ENCODE assay signal across 22 cellular contexts in the genomic region with DNA sequence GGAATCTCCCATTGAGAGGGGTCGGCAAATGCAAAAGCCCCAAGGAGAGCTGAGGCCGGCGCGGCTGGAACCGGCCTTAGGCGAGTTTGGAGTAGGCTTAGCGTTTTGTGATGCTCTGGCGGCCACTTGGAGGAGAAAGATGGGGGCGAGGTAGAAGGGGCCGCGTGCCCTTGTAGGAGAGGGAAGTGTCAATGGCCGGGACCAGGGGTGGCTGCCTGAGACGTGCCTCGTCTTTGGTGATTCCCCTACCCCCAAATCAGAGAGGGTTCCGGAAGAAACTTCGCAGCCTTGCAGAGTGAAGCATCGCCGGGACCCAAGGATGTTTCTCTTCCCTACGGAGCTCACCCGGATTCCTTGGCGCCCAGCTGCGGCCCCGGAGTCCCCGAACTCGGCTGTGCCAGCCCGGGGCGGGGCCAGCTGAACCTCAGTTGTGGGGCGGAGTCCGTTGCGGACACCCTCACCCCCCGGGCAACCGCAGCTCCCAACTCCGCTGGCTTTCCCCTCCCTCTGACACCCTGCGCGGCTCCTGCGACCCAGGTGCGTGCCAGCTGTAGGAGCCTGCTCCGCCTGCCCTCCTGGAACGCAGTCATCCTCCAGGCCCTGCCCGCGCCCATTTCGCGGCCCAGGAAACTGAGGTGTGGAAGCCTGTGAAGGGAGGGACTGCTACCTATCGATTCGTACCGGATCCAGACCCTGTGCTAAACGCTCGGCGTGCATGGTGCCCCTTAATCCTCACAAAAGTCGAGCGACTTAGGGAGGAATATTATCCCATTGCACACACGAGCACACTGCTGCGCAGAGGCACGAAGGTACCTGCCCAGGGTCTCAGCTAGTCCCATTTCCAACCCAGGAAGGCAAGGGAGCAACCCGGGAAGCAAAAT. TPM values are rescaled to one million over a fixed set of nuclear protein-coding genes. Genes with fewer than 3 reads are reported as not detected.
DNase-seq lines count a peak whose midpoint lies in the region; ATAC-seq, FAIRE-seq and TF ChIP-seq lines count a peak whose summit lies in the region.
"Had no signal": no experiment of that assay in that cellular context is flagged by ENCODE, and none has a peak within 500 bp of the region (broad histone marks: within the 10 kb centered on the region; RNA-seq: fewer than 3 reads in every experiment).

No MANE protein-coding gene starts in this region.

- no peak for TF ChIP-seq POLR2A in A549 (IDR thresholded peaks at IDR 0.05; ENCODE audit: low read length)

- H3K36me3 Mint-ChIP-seq in T-helper 17 cell (ENCODE audit: low read depth) (peaks cover 6% of the 10 kb centered on the region), mesothelial cell of epicardium (no peaks in the 10 kb centered on the region)
- H3K36me3 Mint-ChIP-seq: activated CD4-positive, alpha-beta memory T cell treated with anti-CD3 and anti-CD28 coated beads for 36 hours; CD14-positive monocyte had no signal

- H3K4me1 ChIP-seq in A549 (peaks cover 6% of the 10 kb centered on the region; the same call in 1 of the 3 replicates), foreskin keratinocyte (no peaks in the 10 kb centered on the region)

- no peak for TF ChIP-seq CTCF in A549 (IDR thresholded peaks at IDR 0.05)
- no peak for TF ChIP-seq CTCF in mesothelial cell of epicardium (IDR thresholded peaks at IDR 0.05; ENCODE audit: unreplicated experiment)
- no peak for TF ChIP-seq CTCF in foreskin keratinocyte (conservative IDR thresholded peaks at IDR 0.05)

- peaks cover 94% of the 10 kb centered on the region for H3K27me3 ChIP-seq in foreskin keratinocyte

- 20% methylated on average over 20 of the region's 55 CpGs for WGBS in A549 (ENCODE audit: missing lambda C conversion rate)

- ATAC-seq in A549 (peak in 1 of 2 experiments; percentile 19; a peak in 3 of 6 replicates), T-helper 17 cell (no peak), GM21529 (IDR thresholded peaks at IDR 0.05; ENCODE audit: unreplicated experiment) (no peak), foreskin keratinocyte (no peak)
- ATAC-seq: HCT116; naive thymus-derived CD4-positive, alpha-beta T cell; right cardiac atrium had no signal

- TF ChIP-seq RAD21 in A549 (conservative IDR thresholded peaks at IDR 0.05 in 1 of 2, IDR thresholded peaks at IDR 0.05 in 1 of 2): no peak

- no peak overlapping the region for H3K27ac ChIP-seq in A549
- no peak overlapping the region for H3K27ac ChIP-seq in foreskin keratinocyte
- H3K27ac ChIP-seq: upper lobe of left lung had no signal

- no peaks in the 10 kb centered on the region for H3K9me3 Mint-ChIP-seq in mesothelial cell of epicardium
- H3K9me3 Mint-ChIP-seq: activated CD4-positive, alpha-beta memory T cell treated with anti-CD3 and anti-CD28 coated beads for 36 hours had no signal

- H3K4me1 Mint-ChIP-seq in T-helper 17 cell (peaks cover 21% of the 10 kb centered on the region), mesothelial cell of epicardium (peaks cover 55% of the 10 kb centered on the region)

- H3K9me3 ChIP-seq in A549 (no peaks in the 10 kb centered on the region), T-helper 17 cell (ENCODE audit: control insufficient read depth, low read length, poor library complexity, severe bottlenecking) (no peaks in the 10 kb centered on the region)
- H3K9me3 ChIP-seq: upper lobe of left lung had no signal

- CTCF ChIA-PET in A549 (lab: Yijun Ruan, JAX): interaction anchor here (1.9 kb wide), 1 partner anchor 13 kb away, joined by 5 read pairs; no protein-coding TSS in a partner anchor

- POLR2A ChIA-PET in A549 (lab: Yijun Ruan, JAX): no interaction called here

- H3K4me3 Mint-ChIP-seq in T-helper 17 cell (peak overlapping the region; percentile 59), mesothelial cell of epicardium (peak overlapping the region; percentile 35)
- H3K4me3 Mint-ChIP-seq: activated CD4-positive, alpha-beta memory T cell treated with anti-CD3 and anti-CD28 coated beads for 36 hours had no signal

- no peak overlapping the region for H3K27ac Mint-ChIP-seq in T-helper 17 cell
- no peak overlapping the region for H3K27ac Mint-ChIP-seq in mesothelial cell of epicardium
- H3K27ac Mint-ChIP-seq: activated CD4-positive, alpha-beta memory T cell treated with anti-CD3 and anti-CD28 coated beads for 36 hours had no signal

- H3K4me3 ChIP-seq in A549: peak overlapping the region; percentile 19; the same call in 1 of the 3 replicates
- H3K4me3 ChIP-seq: upper lobe of left lung had no signal

- H3K4me2 ChIP-seq in A549: peak overlapping the region; percentile 59

- DNase-seq in A549 (ENCODE audit: low read depth in 1 of 2, low spot score in 1 of 2) (no peak), ELF-1 (ENCODE audit: low read depth, low spot score) (peak; percentile 67), T-helper 17 cell (no peak), mesothelial cell of epicardium (ENCODE audit: low spot score in 2 of 2, unreplicated experiment in 2 of 2) (no peak), SIG-M5 (lab: John Stamatoyannopoulos, UW) (no peak), foreskin keratinocyte (no peak), inferior parietal cortex (ENCODE audit: extremely low spot score) (no peak)
- DNase-seq: activated CD4-positive, alpha-beta memory T cell treated with anti-CD3 and anti-CD28 coated beads for 36 hours; activated effector memory CD4-positive, alpha-beta T cell treated with Interleukin-2 at 50 U/mL for 16 hours; cortex of kidney; DMS79 treated with DMSO at 0.1 percent for 48 hours; KG1; naive thymus-derived CD4-positive, alpha-beta T cell; NCI-H226; stimulated activated CD4-positive, alpha-beta T cell treated with anti-CD3 and anti-CD28 coated beads, Interleukin-4, amount 100 ng/mL, for 24 hours had no signal

- peaks cover 73% of the 10 kb centered on the region for H3K27me3 Mint-ChIP-seq in T-helper 17 cell
- peaks cover 65% of the 10 kb centered on the region for H3K27me3 Mint-ChIP-seq in mesothelial cell of epicardium (ENCODE audit: low read depth)

- no peak for FAIRE-seq in A549 (lab: Jason Lieb, UNC)
- FAIRE-seq: astrocyte, TTC549 had no signal

- TF ChIP-seq EP300 in A549 (IDR thresholded peaks at IDR 0.05): no peak

TF ChIP-seq in A549, 52 proteins besides CTCF, POLR2A, EP300 and RAD21:
- TF ChIP-seq JUN (IDR thresholded peaks at IDR 0.05) (no peak), CBX8 (IDR thresholded peaks at IDR 0.05) (no peak), ZFP36 (IDR thresholded peaks at IDR 0.05; ENCODE audit: borderline replicate concordance, partially characterized antibody) (no peak), FOSL2 (IDR thresholded peaks at IDR 0.05) (no peak), FOSL2 (CRISPR knock-in tag; IDR thresholded peaks at IDR 0.05) (no peak), HDAC2 (IDR thresholded peaks at IDR 0.05) (no peak), BHLHE40 (IDR thresholded peaks at IDR 0.05; ENCODE audit: low read depth, low read length) (no peak), KDM5A (IDR thresholded peaks at IDR 0.05) (no peak), MAZ (IDR thresholded peaks at IDR 0.05; ENCODE audit: borderline replicate concordance, low read depth, low read length) (no peak), TP53 (CRISPR knock-in tag; IDR thresholded peaks at IDR 0.05) (no peak)
- TF ChIP-seq, protein P1, sequence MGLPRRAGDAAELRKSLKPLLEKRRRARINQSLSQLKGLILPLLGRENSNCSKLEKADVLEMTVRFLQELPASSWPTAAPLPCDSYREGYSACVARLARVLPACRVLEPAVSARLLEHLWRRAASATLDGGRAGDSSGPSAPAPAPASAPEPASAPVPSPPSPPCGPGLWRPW (IDR thresholded peaks at IDR 0.05): no peak
- TF ChIP-seq, protein P2, sequence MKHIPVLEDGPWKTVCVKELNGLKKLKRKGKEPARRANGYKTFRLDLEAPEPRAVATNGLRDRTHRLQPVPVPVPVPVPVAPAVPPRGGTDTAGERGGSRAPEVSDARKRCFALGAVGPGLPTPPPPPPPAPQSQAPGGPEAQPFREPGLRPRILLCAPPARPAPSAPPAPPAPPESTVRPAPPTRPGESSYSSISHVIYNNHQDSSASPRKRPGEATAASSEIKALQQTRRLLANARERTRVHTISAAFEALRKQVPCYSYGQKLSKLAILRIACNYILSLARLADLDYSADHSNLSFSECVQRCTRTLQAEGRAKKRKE (CRISPR knock-in tag; IDR thresholded peaks at IDR 0.05; ENCODE audit: low read depth): no peak
- TF ChIP-seq, protein P3, sequence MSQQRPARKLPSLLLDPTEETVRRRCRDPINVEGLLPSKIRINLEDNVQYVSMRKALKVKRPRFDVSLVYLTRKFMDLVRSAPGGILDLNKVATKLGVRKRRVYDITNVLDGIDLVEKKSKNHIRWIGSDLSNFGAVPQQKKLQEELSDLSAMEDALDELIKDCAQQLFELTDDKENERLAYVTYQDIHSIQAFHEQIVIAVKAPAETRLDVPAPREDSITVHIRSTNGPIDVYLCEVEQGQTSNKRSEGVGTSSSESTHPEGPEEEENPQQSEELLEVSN (IDR thresholded peaks at IDR 0.05; ENCODE audit: borderline replicate concordance, low read depth): no peak
- TF ChIP-seq, protein P4, sequence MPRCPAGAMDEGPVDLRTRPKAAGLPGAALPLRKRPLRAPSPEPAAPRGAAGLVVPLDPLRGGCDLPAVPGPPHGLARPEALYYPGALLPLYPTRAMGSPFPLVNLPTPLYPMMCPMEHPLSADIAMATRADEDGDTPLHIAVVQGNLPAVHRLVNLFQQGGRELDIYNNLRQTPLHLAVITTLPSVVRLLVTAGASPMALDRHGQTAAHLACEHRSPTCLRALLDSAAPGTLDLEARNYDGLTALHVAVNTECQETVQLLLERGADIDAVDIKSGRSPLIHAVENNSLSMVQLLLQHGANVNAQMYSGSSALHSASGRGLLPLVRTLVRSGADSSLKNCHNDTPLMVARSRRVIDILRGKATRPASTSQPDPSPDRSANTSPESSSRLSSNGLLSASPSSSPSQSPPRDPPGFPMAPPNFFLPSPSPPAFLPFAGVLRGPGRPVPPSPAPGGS (IDR thresholded peaks at IDR 0.05): no peak

RNA-seq across cellular contexts. Expression of a gene that starts 12.0 kb away (rescaled TPM):
- polyA plus RNA-seq in A549 (2011; rRNA removed): 1.8 and 2.2 TPM in 2 replicates
- polyA plus RNA-seq in A549 (2012; cell fraction: cytosol; rRNA removed): 5.1 and 8.6 TPM in 2 replicates
- 4.3 and 7.6 TPM in 2 replicates for polyA plus RNA-seq in A549 (2012; cell fraction: nucleus; rRNA removed)
- polyA plus RNA-seq in A549 (2017; fragmentation: RNase III; extraction: RNeasy Plus Mini Kit Qiagen cat#74134 plus additional on column Dnase treatment): 2.8 to 2.9 TPM (median 2.8 TPM) in 3 replicates
- 0.08 and 0.39 TPM in 2 replicates for polyA minus RNA-seq in A549 (2011; rRNA and poly(A)+ RNA removed)
- total RNA-seq in T-helper 17 cell: not detected
- total RNA-seq in mesothelial cell of epicardium: 44.9 to 50.3 TPM (median 46.0 TPM) in 3 replicates
- total RNA-seq in foreskin keratinocyte: 0.10 and 0.32 TPM in 2 replicates
- polyA plus RNA-seq in foreskin keratinocyte: 0.07 and 0.31 TPM in 2 replicates
- total RNA-seq: naive thymus-derived CD4-positive, alpha-beta T cell had no signal
- polyA plus RNA-seq: CD14-positive monocyte; naive thymus-derived CD4-positive, alpha-beta T cell had no signal

Comparison
In these comparisons a context has a peak if more than half of its experiments do, and no peak if none do; other contexts are left out.
1. RNA of a gene that starts 12.0 kb away (total RNA-seq): 44.9 to 50.3 TPM in mesothelial cell of epicardium; 0.10 to 0.32 TPM in foreskin keratinocyte and not detected in T-helper 17 cell; every median in the first group is over 10 times any median in the second.